ENCODE assay signal across 11 cellular contexts in genomic region chr18:27361477-27361876, GRCh38.
"Had no signal": no experiment of that assay in that cellular context is flagged by ENCODE, and none has a peak within 500 bp of the region (broad histone marks: within the 10 kb centered on the region; RNA-seq: fewer than 3 reads in every experiment).

No MANE protein-coding gene starts in this region.

- ATAC-seq: GM23338, HCT116 had no signal

- H3K27ac ChIP-seq: GM23248 had no signal

- H3K4me1 ChIP-seq: HAP-1 had no signal

- H2AFZ ChIP-seq: GM23248 had no signal

- H3K9me3 Mint-ChIP-seq: GM23338, H9 had no signal

- H3K36me3 ChIP-seq: HAP-1 had no signal

- H3K4me1 Mint-ChIP-seq: GM23338, H9 had no signal

- H3K4me2 ChIP-seq: GM23338 had no signal

- H3K4me3 ChIP-seq: GM23248, GM23338, HAP-1 had no signal

- H3K9ac ChIP-seq: GM23248 had no signal

- H3K9me3 ChIP-seq: HAP-1 had no signal

- DNase-seq: GM23248, GOT3, H7, H9, HCEC 1CT, HFFc6 had no signal

- FAIRE-seq: H1, H54 had no signal

- H3K27ac Mint-ChIP-seq: GM23338, H9, HFFc6 had no signal

- H3K4me3 Mint-ChIP-seq: GM23338, H9, HFFc6 had no signal
